Comparison of ENCODE assay signal across 19 cellular contexts in genomic region chr13:28286263-28286662, GRCh38.
DNase-seq lines count a peak whose midpoint lies in the region; ATAC-seq, FAIRE-seq and TF ChIP-seq lines count a peak whose summit lies in the region.
"Had no signal": no experiment of that assay in that cellular context is flagged by ENCODE, and none has a peak within 500 bp of the region (broad histone marks: within the 10 kb centered on the region; RNA-seq: fewer than 3 reads in every experiment).

No MANE protein-coding gene starts in this region.

- peaks cover 20% of the 10 kb centered on the region for H3K36me3 ChIP-seq in osteoblast (ENCODE audit: insufficient read depth, low read length)

- H3K4me3 ChIP-seq in osteoblast (ENCODE audit: insufficient read depth, low read length) = no peak overlapping the region
- H3K4me3 ChIP-seq: breast epithelium, GM23248, smooth muscle cell had no signal

- H3K9me3 ChIP-seq in osteoblast (ENCODE audit: low read depth, low read length) = no peaks in the 10 kb centered on the region
- H3K9me3 ChIP-seq: breast epithelium had no signal

- FAIRE-seq in GM18507 (lab: Jason Lieb, UNC) = peak; percentile 75

- no peak overlapping the region for H3K27ac Mint-ChIP-seq in activated T-helper 17 cell treated with anti-CD3 and anti-CD28 coated beads, Interleukin-2, amount 50 U/mL, for 72 hours
- H3K27ac Mint-ChIP-seq: T-helper 1 cell treated with Interleukin-12 subunit alpha and Interleukin-12 subunit beta and Interleukin-4 antibody, amounts not matched to agents 30 μg/mL and 1 μg/mL, for 36 hours had no signal

- TF ChIP-seq CTCF in osteoblast (IDR thresholded peaks at IDR 0.05; ENCODE audit: extremely low read depth, low read depth, low read length) = no peak

- H4K20me1 ChIP-seq in osteoblast (ENCODE audit: insufficient read depth, low read length) = no peaks in the 10 kb centered on the region

- H3K4me1 ChIP-seq in osteoblast (ENCODE audit: insufficient read depth, low read length) = no peaks in the 10 kb centered on the region
- H3K4me1 ChIP-seq: breast epithelium had no signal

- H3K36me3 Mint-ChIP-seq in activated T-helper 17 cell treated with anti-CD3 and anti-CD28 coated beads, Interleukin-2, amount 50 U/mL, for 72 hours (ENCODE audit: low read depth) = peaks cover 96% of the 10 kb centered on the region

- H3K9me3 Mint-ChIP-seq in activated T-helper 17 cell treated with anti-CD3 and anti-CD28 coated beads, Interleukin-2, amount 50 U/mL, for 72 hours = no peaks in the 10 kb centered on the region
- H3K9me3 Mint-ChIP-seq: T-helper 1 cell treated with Interleukin-12 subunit alpha and Interleukin-12 subunit beta and Interleukin-4 antibody, amounts not matched to agents 30 μg/mL and 1 μg/mL, for 36 hours had no signal

- H3K27ac ChIP-seq in osteoblast (ENCODE audit: low read depth, low read length) = no peak overlapping the region
- H3K27ac ChIP-seq: breast epithelium, GM23248 had no signal

- H3K4me2 ChIP-seq in osteoblast (ENCODE audit: insufficient read depth, low read length) = no peak overlapping the region
- H3K4me2 ChIP-seq: smooth muscle cell had no signal

- no peaks in the 10 kb centered on the region for H3K4me1 Mint-ChIP-seq in activated T-helper 17 cell treated with anti-CD3 and anti-CD28 coated beads, Interleukin-2, amount 50 U/mL, for 72 hours

- no peak overlapping the region for H3K4me3 Mint-ChIP-seq in activated T-helper 17 cell treated with anti-CD3 and anti-CD28 coated beads, Interleukin-2, amount 50 U/mL, for 72 hours
- H3K4me3 Mint-ChIP-seq: T-helper 1 cell treated with Interleukin-12 subunit alpha and Interleukin-12 subunit beta and Interleukin-4 antibody, amounts not matched to agents 30 μg/mL and 1 μg/mL, for 36 hours had no signal

- DNase-seq in GM18507 (ENCODE audit: extremely low spot score, insufficient read length, low read depth) (no peak), osteoblast (ENCODE audit: insufficient read length, low spot score, missing footprints) (no peak), MV-4-11 (lab: John Stamatoyannopoulos, UW) (no peak)
- DNase-seq in activated CD4-positive, CD25-positive, alpha-beta regulatory T cell treated with anti-CD3 and anti-CD28 coated beads, Interleukin-2, amount 50 U/mL, for 72 hours = no peak
- DNase-seq: dermis blood vessel endothelial cell; GM23248; Kasumi-1; left colon; NCI-H1105 treated with DMSO at 0.1 percent for 48 hours; OCI-M1; SHP77; stimulated activated CD4-positive, alpha-beta T cell treated with anti-CD3 and anti-CD28 coated beads, Interleukin-4, amount 100 ng/mL, for 4 hours had no signal

- ATAC-seq in GM21367 (IDR thresholded peaks at IDR 0.05; ENCODE audit: unreplicated experiment) = peak; percentile 52
- ATAC-seq in HG02852 (IDR thresholded peaks at IDR 0.05; ENCODE audit: unreplicated experiment) = peak; percentile 83
- ATAC-seq in activated T-helper 17 cell treated with anti-CD3 and anti-CD28 coated beads, Interleukin-2, amount 50 U/mL, for 72 hours (replicated peaks) = peak; percentile 28
- ATAC-seq in HG02970 (IDR thresholded peaks at IDR 0.05; ENCODE audit: low FRiP score, unreplicated experiment) = no peak
- ATAC-seq: left colon had no signal

- H3K27me3 Mint-ChIP-seq in activated T-helper 17 cell treated with anti-CD3 and anti-CD28 coated beads, Interleukin-2, amount 50 U/mL, for 72 hours = no peaks in the 10 kb centered on the region

- H2AFZ ChIP-seq in osteoblast (ENCODE audit: low read length) = no peak overlapping the region
- H2AFZ ChIP-seq: GM23248 had no signal

- H3K79me2 ChIP-seq in osteoblast (ENCODE audit: insufficient read depth, low read length) = no peaks in the 10 kb centered on the region

- H3K27me3 ChIP-seq in osteoblast (ENCODE audit: insufficient read depth, low read length) = no peaks in the 10 kb centered on the region
- H3K27me3 ChIP-seq: breast epithelium had no signal
